In genomic region chr5:132437604-132438275, GRCh38 we compare ENCODE assay signal across 8 cellular contexts. TPM values are rescaled to one million over a fixed set of nuclear protein-coding genes. Genes with fewer than 3 reads are reported as not detected.
DNase-seq lines count a peak whose midpoint lies in the region; ATAC-seq, FAIRE-seq and TF ChIP-seq lines count a peak whose summit lies in the region.

No MANE protein-coding gene starts in this region.

- peak overlapping the region; percentile 45 for H3K27ac ChIP-seq in CD8-positive, alpha-beta memory T cell (ENCODE audit: low read depth, low read length)
- H3K27ac ChIP-seq in esophagus (ENCODE audit: low read depth in 2 of 2, low read length in 1 of 2), result peak overlapping the region; percentile 56 to 68
- no peak overlapping the region for H3K27ac ChIP-seq in neural progenitor cell

- H3K9me3 Mint-ChIP-seq in CD8-positive, alpha-beta memory T cell, result no peaks in the 10 kb centered on the region
- no peaks in the 10 kb centered on the region for H3K9me3 Mint-ChIP-seq in neural progenitor cell

- no peaks in the 10 kb centered on the region for H3K79me2 ChIP-seq in neural progenitor cell (ENCODE audit: low read depth)

- no peaks in the 10 kb centered on the region for H3K27me3 ChIP-seq in CD8-positive, alpha-beta memory T cell (ENCODE audit: insufficient read depth, low read length, poor library complexity, severe bottlenecking)
- H3K27me3 ChIP-seq in esophagus (ENCODE audit: control insufficient read depth in 1 of 2, insufficient read depth in 2 of 2, low read length in 2 of 2) (no peaks in the 10 kb centered on the region), neural progenitor cell (no peaks in the 10 kb centered on the region)

- POLR2A ChIA-PET in CD8-positive, alpha-beta memory T cell (lab: Charles Lee), result interaction anchor here (0.9 to 4.6 kb wide), 11 partner anchors 12 to 58 kb away, joined by 3 to 47 read pairs (median 7); partner anchors contain the start of gene IRF1

- peak overlapping the region; percentile 89 to 98 (median 94) for H3K27ac Mint-ChIP-seq in CD8-positive, alpha-beta memory T cell
- peak overlapping the region; percentile 76 for H3K27ac Mint-ChIP-seq in neural progenitor cell

- H3K4me3 ChIP-seq in CD8-positive, alpha-beta memory T cell (ENCODE audit: low read length), result peak overlapping the region; percentile 55
- H3K4me3 ChIP-seq in esophagus (ENCODE audit: low read depth in 1 of 2, low read length in 2 of 2) (no peak overlapping the region), neural progenitor cell (no peak overlapping the region)

- peak; percentile 86 for ATAC-seq in GM21390 (IDR thresholded peaks at IDR 0.05; ENCODE audit: unreplicated experiment)

- H3K4me1 Mint-ChIP-seq in CD8-positive, alpha-beta memory T cell, result peaks cover 88 to 99% (median 95%) of the 10 kb centered on the region in 3 donors
- peaks cover 23% of the 10 kb centered on the region for H3K4me1 Mint-ChIP-seq in neural progenitor cell

- no peak overlapping the region for H3K9ac ChIP-seq in neural progenitor cell

- peaks cover 95% of the 10 kb centered on the region for H3K4me1 ChIP-seq in CD8-positive, alpha-beta memory T cell (ENCODE audit: insufficient read depth, low read length)
- H3K4me1 ChIP-seq in esophagus (ENCODE audit: control insufficient read depth in 2 of 2, insufficient read depth in 2 of 2, low read length in 1 of 2), result peaks cover 11 to 17% of the 10 kb centered on the region in 2 donors
- peaks cover 19% of the 10 kb centered on the region for H3K4me1 ChIP-seq in neural progenitor cell

- H3K4me3 Mint-ChIP-seq in CD8-positive, alpha-beta memory T cell, result peak overlapping the region; percentile 62 to 86 (median 74)
- H3K4me3 Mint-ChIP-seq in neural progenitor cell, result no peak overlapping the region

- H3K9me3 ChIP-seq in CD8-positive, alpha-beta memory T cell (ENCODE audit: low read length), result no peaks in the 10 kb centered on the region
- H3K9me3 ChIP-seq in esophagus (ENCODE audit: control insufficient read depth in 2 of 2, insufficient read depth in 1 of 2, low read depth in 1 of 2, low read length in 1 of 2) (no peaks in the 10 kb centered on the region), neural progenitor cell (ENCODE audit: low read depth) (no peaks in the 10 kb centered on the region)

- H4K20me1 ChIP-seq in neural progenitor cell (ENCODE audit: low read depth), result no peaks in the 10 kb centered on the region

- peak; percentile 35 to 82 (median 48) for DNase-seq in CD8-positive, alpha-beta memory T cell
- DNase-seq in HTR-8/SVneo (ENCODE audit: insufficient read length, low spot score), result peak; percentile 70
- DNase-seq in activated CD4-positive, alpha-beta T cell treated with anti-CD3 and anti-CD28 coated beads for 48 hours, result peak; percentile 68
- DNase-seq in neural progenitor cell (ENCODE audit: low spot score), result peak; percentile 44
- DNase-seq in DMS53 (lab: John Stamatoyannopoulos, UW), result no peak
- DNase-seq in D341Med (ENCODE audit: low spot score), result no peak

- peaks cover 0 to 50% (median 21%) of the 10 kb centered on the region in 3 donors for H3K36me3 Mint-ChIP-seq in CD8-positive, alpha-beta memory T cell
- H3K36me3 Mint-ChIP-seq in neural progenitor cell, result no peaks in the 10 kb centered on the region

- H3K36me3 ChIP-seq in CD8-positive, alpha-beta memory T cell (ENCODE audit: insufficient read depth, low read length), result peaks cover 3% of the 10 kb centered on the region
- no peaks in the 10 kb centered on the region for H3K36me3 ChIP-seq in esophagus (ENCODE audit: control insufficient read depth in 2 of 2, insufficient read depth in 2 of 2, low read length in 1 of 2)
- H3K36me3 ChIP-seq in neural progenitor cell, result no peaks in the 10 kb centered on the region

- no peak overlapping the region for H2AFZ ChIP-seq in neural progenitor cell (replicated peaks)

- H3K27me3 Mint-ChIP-seq in CD8-positive, alpha-beta memory T cell, result no peaks in the 10 kb centered on the region
- H3K27me3 Mint-ChIP-seq in neural progenitor cell (ENCODE audit: insufficient read depth, low read depth), result peaks cover 5% of the 10 kb centered on the region

- H3K4me2 ChIP-seq in neural progenitor cell, result no peak overlapping the region

- no peak for TF ChIP-seq CTCF in neural progenitor cell (IDR thresholded peaks at IDR 0.05)

- FAIRE-seq in HTR-8/SVneo (lab: Jason Lieb, UNC), result no peak

- 44 to 61% methylated on average over 3 of the region's 3 CpGs for WGBS in esophagus, 2 donors

- no peaks in the 10 kb centered on the region for H3F3A ChIP-seq in neural progenitor cell (ENCODE audit: low read depth)

- CTCF ChIA-PET in CD8-positive, alpha-beta memory T cell (lab: Charles Lee), result interaction anchor here (1.0 to 5.6 kb wide), 16 partner anchors 10 to 63 kb away, joined by 3 to 41 read pairs (median 7); partner anchors contain the start of gene IRF1

RNA-seq across cellular contexts. Expression of gene IRF1, which starts 52.8 kb away (rescaled TPM):
- 100 to 1,000 TPM; 115 to 121 TPM for total RNA-seq in CD8-positive, alpha-beta memory T cell
- polyA plus RNA-seq in CD8-positive, alpha-beta memory T cell, result 204 TPM
- 10 to 100 TPM in 1 of 2 donors, 1 to 10 TPM in 1; 7.5 to 14.2 TPM for polyA plus RNA-seq in esophagus
- 3.7 and 7.1 TPM in 2 replicates for total RNA-seq in neural progenitor cell (ENCODE audit: low replicate concordance)

Comparison
In these comparisons a context has a peak if more than half of its experiments do, and no peak if none do; other contexts are left out.
1. DNase-seq: peak in CD8-positive, alpha-beta memory T cell (5 of 5), HTR-8/SVneo (single experiment), activated CD4-positive, alpha-beta T cell treated with anti-CD3 and anti-CD28 coated beads for 48 hours (single experiment) and neural progenitor cell (single experiment); none in DMS53 (single experiment) and D341Med (single experiment).
2. RNA of gene IRF1, which starts 52.8 kb away (total RNA-seq): 115 to 121 TPM in CD8-positive, alpha-beta memory T cell; 3.7 to 7.1 TPM in neural progenitor cell; every median in the first group is over 10 times any median in the second.